Comparison of ENCODE assay signal across 8 cellular contexts in the genomic region with DNA sequence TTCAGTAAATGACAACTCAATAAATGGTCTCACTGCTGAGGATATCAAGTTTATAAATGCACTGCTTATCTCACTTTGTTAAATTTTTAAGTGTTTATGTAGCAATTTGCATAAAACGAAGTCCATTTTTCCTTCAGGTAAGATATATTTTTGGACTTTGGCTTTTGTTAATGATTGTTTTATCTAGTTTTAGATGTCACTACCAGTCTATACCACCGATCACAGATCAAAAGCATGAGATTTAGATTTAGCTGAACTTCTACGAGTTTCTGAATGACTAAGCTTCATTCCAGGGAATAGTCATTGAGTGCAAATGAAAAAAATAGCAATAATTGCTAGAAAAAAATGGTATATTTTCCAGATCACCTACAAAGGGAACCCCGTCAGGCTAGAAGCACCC. TPM values are rescaled to one million over a fixed set of nuclear protein-coding genes. Genes with fewer than 3 reads are reported as not detected.
"Had no signal": no experiment of that assay in that cellular context is flagged by ENCODE, and none has a peak within 500 bp of the region (broad histone marks: within the 10 kb centered on the region; RNA-seq: fewer than 3 reads in every experiment).

No MANE protein-coding gene starts in this region.

- FAIRE-seq: G401.6, GM12891, GM12892, GM18507, GM19239 had no signal

- DNase-seq: GDM1, GF-D8 had no signal

RNA-seq across cellular contexts. Expression of a gene that starts 12.8 kb away (rescaled TPM):
- total RNA-seq: G401 had no signal
